3 cellular contexts compared by ENCODE assay signal in genomic region chr7:5417106-5418071, GRCh38.
TF ChIP-seq lines count a peak whose summit lies in the region.

No MANE protein-coding gene starts in this region.

TF ChIP-seq in IMR-90, 13 proteins besides CTCF, POLR2A, EP300 and RAD21:
- TF ChIP-seq MAZ (IDR thresholded peaks at IDR 0.05; ENCODE audit: borderline replicate concordance, low read depth, low read length), result no peak

TF ChIP-seq in H1, 55 proteins besides CTCF, POLR2A, EP300 and RAD21:
- TF ChIP-seq TEAD4 (IDR thresholded peaks at IDR 0.05; ENCODE audit: low read depth, low read length) (peak; percentile 55), POLR2AphosphoS5 (IDR thresholded peaks at IDR 0.05; ENCODE audit: low read depth, low read length) (no peak)

TF ChIP-seq in neural cell, 6 proteins besides CTCF, POLR2A, EP300 and RAD21:
- TF ChIP-seq SMC3 (conservative IDR thresholded peaks at IDR 0.05; ENCODE audit: poor library complexity), result no peak
- peak; percentile 7 for TF ChIP-seq POLR2AphosphoS5 (IDR thresholded peaks at IDR 0.05)
